ENCODE assay signal across 12 cellular contexts in genomic region chr18:51191139-51191717, GRCh38. TPM values are rescaled to one million over a fixed set of nuclear protein-coding genes. Genes with fewer than 3 reads are reported as not detected.
DNase-seq lines count a peak whose midpoint lies in the region; ATAC-seq, FAIRE-seq and TF ChIP-seq lines count a peak whose summit lies in the region.
"Had no signal": no experiment of that assay in that cellular context is flagged by ENCODE, and none has a peak within 500 bp of the region (broad histone marks: within the 10 kb centered on the region; RNA-seq: fewer than 3 reads in every experiment).

No MANE protein-coding gene starts in this region.

- POLR2A ChIA-PET in MCF 10A (lab: Yijun Ruan, JAX), result interaction anchor here (0.7 to 1.7 kb wide), 7 partner anchors 9 to 161 kb away, joined by 3 to 5 read pairs (median 3); partner anchors contain the start of gene SMAD4

- no peak for DNase-seq in MCF 10A (ENCODE audit: unreplicated experiment)
- no peak for DNase-seq in breast epithelium (ENCODE audit: low spot score in 2 of 2)
- DNase-seq in RPMI7951 (ENCODE audit: low read depth), result peak; percentile 2
- peak in 1 of 2 donors; percentile 57 for DNase-seq in central memory CD8-positive, alpha-beta T cell (ENCODE audit: low spot score in 2 of 2)
- no peak for DNase-seq in stimulated activated naive CD8-positive, alpha-beta T cell treated with anti-CD3 and anti-CD28 coated beads, Interleukin-15, Interleukin-2, amounts not matched to agents 100 U/mL and 50 U/mL, for 24 hours
- DNase-seq in NCI-H1105 treated with DMSO at 0.1 percent for 48 hours (lab: John Stamatoyannopoulos, UW), result no peak
- no peak for DNase-seq in HTR-8/SVneo (ENCODE audit: insufficient read length, low spot score)
- DNase-seq: activated CD4-positive, CD25-positive, alpha-beta regulatory T cell; AML-193; caudate nucleus; foreskin keratinocyte had no signal

- FAIRE-seq in HTR-8/SVneo (lab: Jason Lieb, UNC), result no peak

- no peaks in the 10 kb centered on the region for H3K9me3 Mint-ChIP-seq in MCF 10A (ENCODE audit: unreplicated experiment)
- no peaks in the 10 kb centered on the region for H3K9me3 Mint-ChIP-seq in central memory CD8-positive, alpha-beta T cell

- H3K4me1 ChIP-seq in breast epithelium, result peaks cover 0 to 24% of the 10 kb centered on the region in 2 donors

- H3K27ac Mint-ChIP-seq in MCF 10A (ENCODE audit: low read depth, unreplicated experiment), result peak overlapping the region; percentile 42
- peak overlapping the region; percentile 56 for H3K27ac Mint-ChIP-seq in central memory CD8-positive, alpha-beta T cell (ENCODE audit: low read depth)

- no peaks in the 10 kb centered on the region for H3K9me3 ChIP-seq in breast epithelium

- intact Hi-C loops in MCF 10A (cut with micrococcal nuclease), result no loop called here
- intact Hi-C loops in breast epithelium (cut with DNase I; ENCODE audit: low total_unique reads), result no loop called here

- TF ChIP-seq CTCF in MCF 10A (IDR thresholded peaks at IDR 0.05; ENCODE audit: unreplicated experiment) (no peak), breast epithelium (IDR thresholded peaks at IDR 0.05) (no peak)

- H3K4me1 Mint-ChIP-seq in MCF 10A (ENCODE audit: insufficient read depth, unreplicated experiment), result peaks cover 53% of the 10 kb centered on the region
- peaks cover 75% of the 10 kb centered on the region for H3K4me1 Mint-ChIP-seq in central memory CD8-positive, alpha-beta T cell

- peak; percentile 87 for ATAC-seq in central memory CD8-positive, alpha-beta T cell (replicated peaks; ENCODE audit: extremely low read depth, poor library complexity, severe bottlenecking)
- ATAC-seq in stimulated activated naive CD8-positive, alpha-beta T cell treated with anti-CD3 and anti-CD28 coated beads, Interleukin-15, Interleukin-2, amounts not matched to agents 100 U/mL and 50 U/mL, for 24 hours, result peak; percentile 68
- no peak for ATAC-seq in GM18502 (IDR thresholded peaks at IDR 0.05; ENCODE audit: poor library complexity, unreplicated experiment)
- ATAC-seq: foreskin keratinocyte had no signal

- no peaks in the 10 kb centered on the region for H3K27me3 Mint-ChIP-seq in MCF 10A (ENCODE audit: insufficient read depth, unreplicated experiment)
- H3K27me3 Mint-ChIP-seq in central memory CD8-positive, alpha-beta T cell, result no peaks in the 10 kb centered on the region

- H3K4me3 ChIP-seq in breast epithelium, result peak overlapping the region in 1 of 3 donors; percentile 16

- H3K4me3 Mint-ChIP-seq in MCF 10A (ENCODE audit: unreplicated experiment), result no peak overlapping the region
- H3K4me3 Mint-ChIP-seq in central memory CD8-positive, alpha-beta T cell, result peak overlapping the region; percentile 25

- BruUV-seq in MCF 10A (replicated peaks; lab: Mats Ljungman, UMichigan), result no TSS peak

- H3K27ac ChIP-seq in breast epithelium, result peak overlapping the region in 1 of 2 donors; percentile 44
- H3K27ac ChIP-seq: foreskin keratinocyte had no signal

- CTCF ChIA-PET in MCF 10A (lab: Yijun Ruan, JAX), result no interaction called here

- no peak for TF ChIP-seq POLR2A in breast epithelium (IDR thresholded peaks at IDR 0.05)

- no peaks in the 10 kb centered on the region for H3K36me3 Mint-ChIP-seq in MCF 10A (ENCODE audit: insufficient read depth, unreplicated experiment)
- peaks cover 16% of the 10 kb centered on the region for H3K36me3 Mint-ChIP-seq in central memory CD8-positive, alpha-beta T cell (ENCODE audit: insufficient read depth)

- H3K36me3 ChIP-seq in breast epithelium, result no peaks in the 10 kb centered on the region

- no peaks in the 10 kb centered on the region for H3K27me3 ChIP-seq in breast epithelium
- H3K27me3 ChIP-seq: foreskin keratinocyte had no signal

RNA-seq across cellular contexts. Expression of gene MEX3C, which starts 6.3 kb away (rescaled TPM):
- 65.3 and 81.9 TPM in 2 replicates for total RNA-seq in MCF 10A (2022)
- 10 to 100 TPM; 22.4 to 42.0 (median 29.2) TPM for total RNA-seq in breast epithelium
- total RNA-seq in RPMI7951 (2014; rRNA removed; shearing (Covaris generic)), result 36.5 and 38.1 TPM in 2 replicates
